Comparison of ENCODE assay signal across 13 cellular contexts in the genomic region with DNA sequence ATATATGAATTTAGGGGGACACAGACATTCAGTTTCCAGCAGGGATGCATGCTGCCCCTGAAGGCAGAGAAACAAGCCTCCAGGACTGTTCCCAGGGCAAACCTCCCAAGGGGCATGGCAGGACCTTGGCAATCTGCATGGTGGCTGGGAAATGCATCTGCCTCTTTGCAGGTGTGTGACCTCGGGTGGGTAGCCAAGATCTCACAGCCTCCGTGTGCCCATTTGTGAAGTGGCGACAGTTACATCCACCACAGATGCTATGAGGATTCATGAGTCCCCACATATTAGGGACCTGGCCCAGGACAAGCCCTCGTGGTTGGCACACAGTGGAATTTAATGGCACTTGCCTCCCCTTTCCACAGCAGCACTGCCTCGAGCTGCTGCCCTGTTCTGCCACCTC. TPM values are rescaled to one million over a fixed set of nuclear protein-coding genes. Genes with fewer than 3 reads are reported as not detected.
A peak's percentile ranks its signal among the peaks of the same experiment; 100 is the strongest.
DNase-seq lines count a peak whose midpoint lies in the region; ATAC-seq, FAIRE-seq and TF ChIP-seq lines count a peak whose summit lies in the region.
"Had no signal": no experiment of that assay in that cellular context is flagged by ENCODE, and none has a peak within 500 bp of the region (broad histone marks: within the 10 kb centered on the region; RNA-seq: fewer than 3 reads in every experiment).

No MANE protein-coding gene starts in this region.

- SMC1A ChIA-PET in GM12878 (lab: Charles Lee; ENCODE audit: uncharacterized antibody, unreplicated experiment): interaction anchor here (1.4 kb wide), 1 partner anchor 343 kb away, joined by 4 read pairs; no protein-coding TSS in a partner anchor

- TF ChIP-seq POLR2A in GM12878 (IDR thresholded peaks at IDR 0.05; ENCODE audit: low read depth, low read length) (no peak), vagina (IDR thresholded peaks at IDR 0.05) (no peak)

- H3K27ac ChIP-seq in right atrium auricular region (peak overlapping the region; percentile 88 to 98), GM12878 (ENCODE audit: control insufficient read depth, insufficient read depth) (no peak overlapping the region), neuronal stem cell (replicated peaks; ENCODE audit: low read length) (no peak overlapping the region), vagina (peak overlapping the region; percentile 84)
- no peak overlapping the region for H3K27ac ChIP-seq in CD4-positive, alpha-beta memory T cell (ENCODE audit: low read depth, low read length)
- H3K27ac ChIP-seq: neutrophil had no signal

- H3K14ac ChIP-seq in neuronal stem cell (ENCODE audit: low read length): no peak overlapping the region

- BruUV-seq in GM12878 (replicated peaks; lab: Mats Ljungman, UMichigan): no TSS peak

- RAD21 ChIA-PET in GM12878 (lab: Charles Lee; ENCODE audit: unreplicated experiment): interaction anchor here (0.7 to 1.1 kb wide), 3 partner anchors 14 to 343 kb away, joined by 3 to 5 read pairs (median 4); no protein-coding TSS in a partner anchor

- H3K9me3 ChIP-seq in right atrium auricular region (no peaks in the 10 kb centered on the region), GM12878 (replicated peaks; ENCODE audit: control insufficient read depth, insufficient read depth, low read length) (no peaks in the 10 kb centered on the region; the same call in 2 of the 3 replicates), neuronal stem cell (replicated peaks in 1 of 2; ENCODE audit: control insufficient read depth in 2 of 2, insufficient read depth in 1 of 2, low read depth in 1 of 2, low read length in 2 of 2) (no peaks in the 10 kb centered on the region), vagina (no peaks in the 10 kb centered on the region)
- H3K9me3 ChIP-seq in CD4-positive, alpha-beta memory T cell (ENCODE audit: control insufficient read depth in 1 of 2, low read length in 2 of 2): no peaks in the 10 kb centered on the region
- H3K9me3 ChIP-seq: left lung, neutrophil had no signal

- no peak overlapping the region for H3K4me3 ChIP-seq in right atrium auricular region
- H3K4me3 ChIP-seq in GM12878: no peak overlapping the region
- no peak overlapping the region for H3K4me3 ChIP-seq in neuronal stem cell (ENCODE audit: low read length in 2 of 2)
- no peak overlapping the region for H3K4me3 ChIP-seq in vagina
- no peak overlapping the region for H3K4me3 ChIP-seq in CD4-positive, alpha-beta memory T cell (ENCODE audit: low read length in 2 of 2)
- H3K4me3 ChIP-seq: left lung had no signal

- H3K4me1 Mint-ChIP-seq in CD4-positive, alpha-beta memory T cell: peaks cover 0 to 2% (median 0%) of the 10 kb centered on the region in 4 donors

- H3K9ac ChIP-seq in GM12878 (ENCODE audit: control insufficient read depth, insufficient read depth, low read length) (no peak overlapping the region), neuronal stem cell (ENCODE audit: low read depth, low read length, poor library complexity) (no peak overlapping the region)

- CTCF ChIA-PET in GM12878 (lab: Yijun Ruan, JAX): no interaction called here
- CTCF ChIA-PET in CD4-positive, alpha-beta memory T cell (lab: Charles Lee; ENCODE audit: partially characterized antibody): no interaction called here

- peaks cover 6 to 10% of the 10 kb centered on the region in 2 donors for H3K27me3 Mint-ChIP-seq in CD4-positive, alpha-beta memory T cell

- no peak overlapping the region for H2AK5ac ChIP-seq in neuronal stem cell (ENCODE audit: low read depth, low read length)

- H3K79me1 ChIP-seq in neuronal stem cell (ENCODE audit: low read depth, low read length): no peaks in the 10 kb centered on the region

- ATAC-seq in left cardiac atrium (no peak), GM12878 (no peak)

- in situ Hi-C loops in GM12878 (cut with MboI) (no loop called here), G401 (cut with HindIII; ENCODE audit: low sequenced_read_pairs) (no loop called here)

- TF ChIP-seq RAD21 in GM12878 (IDR thresholded peaks at IDR 0.05; ENCODE audit: insufficient read depth, low read depth, low read length): no peak

- H3K36me3 Mint-ChIP-seq in CD4-positive, alpha-beta memory T cell: no peaks in the 10 kb centered on the region

- no peak overlapping the region for H3K4ac ChIP-seq in neuronal stem cell (ENCODE audit: low read length)

- H3K36me3 ChIP-seq in right atrium auricular region (no peaks in the 10 kb centered on the region), GM12878 (ENCODE audit: control insufficient read depth in 2 of 2, insufficient read depth in 2 of 2, low read length in 1 of 2) (no peaks in the 10 kb centered on the region), neuronal stem cell (replicated peaks in 1 of 2; ENCODE audit: control insufficient read depth in 2 of 2, insufficient read depth in 2 of 2, low read length in 2 of 2) (no peaks in the 10 kb centered on the region), vagina (no peaks in the 10 kb centered on the region)
- no peaks in the 10 kb centered on the region for H3K36me3 ChIP-seq in CD4-positive, alpha-beta memory T cell (ENCODE audit: insufficient read depth, low read length)
- H3K36me3 ChIP-seq: left lung, neutrophil had no signal

- intact Hi-C loops in left cardiac atrium (cut with DNase I) (no loop called here), GM12878 (cut with micrococcal nuclease; ENCODE audit: unreplicated experiment) (no loop called here), vagina (cut with DNase I) (no loop called here)
- intact Hi-C loops in CD4-positive, alpha-beta memory T cell (cut with micrococcal nuclease): no loop called here

- H2AFZ ChIP-seq in GM12878 (ENCODE audit: control insufficient read depth, low read depth, low read length) (no peak overlapping the region), neuronal stem cell (ENCODE audit: low read length) (no peak overlapping the region)

- no peak overlapping the region for H4K8ac ChIP-seq in neuronal stem cell (ENCODE audit: low read depth, low read length)

- H4K20me1 ChIP-seq in GM12878 (ENCODE audit: control insufficient read depth, insufficient read depth): no peaks in the 10 kb centered on the region

- H2BK12ac ChIP-seq in neuronal stem cell (ENCODE audit: low read length): no peak overlapping the region

- no peaks in the 10 kb centered on the region for H3K79me2 ChIP-seq in GM12878 (ENCODE audit: control insufficient read depth, insufficient read depth, low read length)

- H4K91ac ChIP-seq in neuronal stem cell (ENCODE audit: low read depth, low read length, poor library complexity): no peak overlapping the region

- H3K18ac ChIP-seq in neuronal stem cell (ENCODE audit: low read length): no peak overlapping the region

- H3K27me3 ChIP-seq in right atrium auricular region (no peaks in the 10 kb centered on the region), GM12878 (replicated peaks in 1 of 2; ENCODE audit: control insufficient read depth in 2 of 2, insufficient read depth in 2 of 2, low read length in 1 of 2) (no peaks in the 10 kb centered on the region; a peak in 1 of 4 replicates), neuronal stem cell (ENCODE audit: control insufficient read depth in 3 of 3, insufficient read depth in 3 of 3, low read depth in 1 of 3, low read length in 3 of 3) (peaks cover 0 to 12% (median 0%) of the 10 kb centered on the region in 3 experiments), vagina (no peaks in the 10 kb centered on the region)
- H3K27me3 ChIP-seq in CD4-positive, alpha-beta memory T cell (ENCODE audit: insufficient read depth, low read length): no peaks in the 10 kb centered on the region
- H3K27me3 ChIP-seq: left lung, neutrophil had no signal

- TF ChIP-seq CTCF in right atrium auricular region (IDR thresholded peaks at IDR 0.05) (no peak), GM12878 (IDR thresholded peaks at IDR 0.05 in 2 of 3, conservative IDR thresholded peaks at IDR 0.05 in 1 of 3; ENCODE audit: control insufficient read depth in 2 of 3, extremely low read depth in 1 of 3, insufficient read depth in 1 of 3, low read depth in 3 of 3, low read length in 3 of 3) (no peak), vagina (IDR thresholded peaks at IDR 0.05) (no peak)

- no peak overlapping the region for H3K27ac Mint-ChIP-seq in CD4-positive, alpha-beta memory T cell

- no peak for FAIRE-seq in GM12878 (lab: Jason Lieb, UNC)

- DNase-seq in right atrium auricular region (ENCODE audit: low spot score): no peak
- no peak for DNase-seq in left cardiac atrium
- no peak for DNase-seq in GM12878 (ENCODE audit: low read depth, low spot score)
- DNase-seq in neuronal stem cell (ENCODE audit: low spot score): no peak
- no peak for DNase-seq in vagina (ENCODE audit: extremely low spot score in 2 of 2)
- DNase-seq in cerebellar cortex (ENCODE audit: low spot score): no peak
- DNase-seq in G401 (ENCODE audit: low spot score): no peak
- DNase-seq in CD4-positive, alpha-beta memory T cell: no peak
- DNase-seq: effector CD4-positive, alpha-beta T cell had no signal

- POLR2A ChIA-PET in GM12878 (lab: Charles Lee): interaction anchor here (1.0 kb wide), 1 partner anchor 75 kb away, joined by 6 read pairs; no protein-coding TSS in a partner anchor
- POLR2A ChIA-PET in CD4-positive, alpha-beta memory T cell (lab: Charles Lee; ENCODE audit: partially characterized antibody): no interaction called here

- TF ChIP-seq EP300 in GM12878 (IDR thresholded peaks at IDR 0.05; ENCODE audit: borderline replicate concordance in 1 of 2, control insufficient read depth in 1 of 2, low read depth in 2 of 2, low read length in 2 of 2): no peak

- no peak overlapping the region for H2BK120ac ChIP-seq in neuronal stem cell (ENCODE audit: low read depth, low read length)

- 36% methylated on average over 5 of the region's 5 CpGs for WGBS in GM12878 (ENCODE audit: insufficient coverage, insufficient replicate concordance, low lambda C conversion rate, missing lambda C conversion rate)
- WGBS in neuronal stem cell (ENCODE audit: extremely low coverage in 2 of 2, insufficient read length in 2 of 2, insufficient replicate concordance in 1 of 2), 2 donors: no CpG with 5 or more reads among the region's 5 CpGs

- H3K23ac ChIP-seq in neuronal stem cell (ENCODE audit: low read depth, low read length, poor library complexity): no peak overlapping the region

- H3K4me1 ChIP-seq in right atrium auricular region (peaks cover 0 to 64% of the 10 kb centered on the region in 2 donors), GM12878 (ENCODE audit: control insufficient read depth, insufficient read depth, low read length) (peaks cover 14% of the 10 kb centered on the region), neuronal stem cell (ENCODE audit: control insufficient read depth in 2 of 2, insufficient read depth in 1 of 2, low read depth in 1 of 2, low read length in 2 of 2) (no peaks in the 10 kb centered on the region), vagina (peaks cover 59% of the 10 kb centered on the region)
- no peaks in the 10 kb centered on the region for H3K4me1 ChIP-seq in CD4-positive, alpha-beta memory T cell (ENCODE audit: insufficient read depth, low read length)

- peak overlapping the region; percentile 26; the same call in 1 of the 2 replicates for H3K4me2 ChIP-seq in GM12878 (ENCODE audit: control insufficient read depth, insufficient read depth)
- no peak overlapping the region for H3K4me2 ChIP-seq in neuronal stem cell (ENCODE audit: insufficient read depth, low read length, poor library complexity, severe bottlenecking)

- no peak overlapping the region for H3K4me3 Mint-ChIP-seq in CD4-positive, alpha-beta memory T cell

- no peak overlapping the region for H2BK5ac ChIP-seq in neuronal stem cell (ENCODE audit: low read length)

- peaks cover 0 to 2% (median 0%) of the 10 kb centered on the region in 8 donors for H3K9me3 Mint-ChIP-seq in CD4-positive, alpha-beta memory T cell

- peak overlapping the region; percentile 55 for H2BK15ac ChIP-seq in neuronal stem cell (ENCODE audit: low read length)

RNA-seq across cellular contexts. Expression of gene SLC28A1, which starts 29.9 kb away (rescaled TPM):
- total RNA-seq in right atrium auricular region (under 1 TPM in 1 of 2 donors, not detected in 1; 0.12 TPM), left cardiac atrium (under 1 TPM; 0.13 to 0.18 TPM), GM12878 (2014; rRNA removed) (not detected in 2 replicates), GM12878 (2014; rRNA removed; fragmentation: Illumina TruSeq; extraction: Trizol) (not detected in 2 replicates), GM12878 (2021) (not detected in 2 replicates), vagina (not detected)
- not detected in 2 replicates for total RNA-seq in GM12878 (2013; cell fraction: nucleolus; rRNA removed)
- polyA plus RNA-seq in GM12878 (2011; ENCODE audit: low read depth): not detected
- polyA plus RNA-seq in GM12878 (2011; rRNA removed) (not detected in 2 replicates), GM12878 (2014; fragmentation: Illumina TruSeq; extraction: Trizol) (not detected in 2 replicates), GM12878 (2014; fragmentation: Nextera tagmentation; extraction: Ambion mirVana) (not detected), GM12878 (2014; rRNA removed) (not detected in 2 replicates), GM12878 (2016; fragmentation: Nextera tagmentation; extraction: Ambion mirVana) (not detected)
- polyA plus RNA-seq in GM12878 (2011; cell fraction: cytosol; rRNA removed): 0.03 and 0.10 TPM in 2 replicates
- polyA plus RNA-seq in GM12878 (2011; cell fraction: nucleus; rRNA removed): not detected in 2 replicates
- polyA plus RNA-seq in GM12878 (2012): not detected in 2 replicates
- not detected in 2 replicates for polyA minus RNA-seq in GM12878 (2011; rRNA and poly(A)+ RNA removed)
- not detected in 2 replicates for polyA minus RNA-seq in GM12878 (2011; cell fraction: cytosol; rRNA and poly(A)+ RNA removed)
- not detected in 2 replicates for polyA minus RNA-seq in GM12878 (2011; cell fraction: nucleus; rRNA and poly(A)+ RNA removed)
- polyA plus RNA-seq in neuronal stem cell (2013, experiment 1 of 2): not detected
- polyA plus RNA-seq in neuronal stem cell (2013, experiment 2 of 2): not detected
- total RNA-seq in G401 (2014; rRNA removed; shearing (Covaris generic)): not detected in 2 replicates
- total RNA-seq in CD4-positive, alpha-beta memory T cell: not detected
- polyA plus RNA-seq in CD4-positive, alpha-beta memory T cell: not detected
- total RNA-seq: glomerular endothelial cell, H7, left lung had no signal

Comparison
In these comparisons a context has a peak if more than half of its experiments do, and no peak if none do; other contexts are left out.
1. H3K27ac ChIP-seq: peak in right atrium auricular region (2 of 2) and vagina (single experiment); none in GM12878 (single experiment), neuronal stem cell (single experiment) and CD4-positive, alpha-beta memory T cell (single experiment).